In the genomic region with DNA sequence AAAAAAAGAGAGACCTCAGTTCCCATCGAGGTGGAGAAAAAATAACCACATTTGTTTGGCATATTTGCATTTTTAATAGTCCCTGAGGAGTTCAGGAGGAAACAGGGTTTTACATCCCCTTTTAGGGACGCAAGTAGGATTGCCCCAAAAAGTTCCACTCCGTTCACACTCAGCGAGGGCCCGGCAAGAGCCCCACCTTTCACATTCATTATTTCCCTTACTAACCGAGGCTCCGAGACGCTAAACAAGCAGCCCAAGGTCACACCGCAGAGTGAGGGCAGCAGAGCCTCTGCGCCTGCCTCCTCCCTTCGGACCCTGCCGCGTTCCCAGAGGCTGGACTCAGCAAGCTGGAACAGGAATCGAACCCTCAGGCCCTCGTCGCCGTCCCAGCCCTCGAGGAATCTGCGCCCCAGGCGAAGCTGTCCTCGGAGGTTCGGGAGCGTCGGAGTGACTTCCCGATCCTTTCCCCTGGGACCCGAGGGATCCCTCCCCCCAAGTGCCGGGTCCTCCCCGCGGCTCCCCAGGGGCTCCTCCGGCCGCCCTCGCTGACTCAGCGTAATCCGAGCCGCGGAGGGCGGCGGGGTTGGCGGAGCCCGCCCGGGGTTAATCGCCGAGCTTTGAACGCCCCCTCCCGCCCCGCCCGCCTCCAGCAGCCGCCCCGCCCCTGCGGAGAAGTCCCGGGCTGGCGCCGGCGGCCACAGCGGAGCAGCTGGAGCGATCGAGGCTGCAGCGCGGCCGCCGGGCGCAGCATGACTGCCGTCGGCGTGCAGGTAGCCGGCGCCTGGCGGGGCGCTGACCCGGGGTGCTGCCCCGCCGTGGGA, we compare ENCODE assay signal across 8 cellular contexts. TPM values are rescaled to one million over a fixed set of nuclear protein-coding genes. Genes with fewer than 3 reads are reported as not detected.
DNase-seq lines count a peak whose midpoint lies in the region; ATAC-seq and TF ChIP-seq lines count a peak whose summit lies in the region.

A gene with protein sequence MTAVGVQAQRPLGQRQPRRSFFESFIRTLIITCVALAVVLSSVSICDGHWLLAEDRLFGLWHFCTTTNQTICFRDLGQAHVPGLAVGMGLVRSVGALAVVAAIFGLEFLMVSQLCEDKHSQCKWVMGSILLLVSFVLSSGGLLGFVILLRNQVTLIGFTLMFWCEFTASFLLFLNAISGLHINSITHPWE (plus strand): TSS at position 700 of the 821 bp plus-strand sequence. CDS start 50 bp downstream, at position 750.

- intact Hi-C loops in testis (cut with DNase I; ENCODE audit: low total_unique reads), result no loop called here

- H3K9me3 Mint-ChIP-seq in memory B cell, result no peaks in the 10 kb centered on the region

- DNase-seq in NCI-H187 (lab: John Stamatoyannopoulos, UW) (peak; percentile 3 to 43), NCI-H187 treated with DMSO at 0.1 percent for 48 hours (lab: John Stamatoyannopoulos, UW) (no peak), OCI-M1 (lab: John Stamatoyannopoulos, UW) (peak; percentile 75), memory B cell (ENCODE audit: low spot score in 2 of 2) (peak in 1 of 2 donors; percentile 35), testis (peak; percentile 61)

- H3K9me3 ChIP-seq in ectodermal cell (ENCODE audit: control insufficient read depth, low read length), result no peaks in the 10 kb centered on the region
- H3K9me3 ChIP-seq in testis, result no peaks in the 10 kb centered on the region

- TF ChIP-seq CTCF in testis (IDR thresholded peaks at IDR 0.05), result no peak

- ATAC-seq in GM19438 (IDR thresholded peaks at IDR 0.05; ENCODE audit: low read depth, unreplicated experiment) (peak; percentile 73), HG03378 (IDR thresholded peaks at IDR 0.05; ENCODE audit: unreplicated experiment) (peak; percentile 77), memory B cell (ENCODE audit: low read depth) (peak; percentile 80)

- WGBS in ectodermal cell, 2 experiments, result 2% methylated on average over 72 of the region's 72 CpGs
- WGBS in testis, 2 donors, result 1 to 7% methylated on average over 8 to 66 of the region's 72 CpGs

- no peak for TF ChIP-seq POLR2A in testis (IDR thresholded peaks at IDR 0.05)

- peak within 1 kb of the TSS; percentile 72 for H3K4me3 Mint-ChIP-seq in memory B cell

- H3K36me3 ChIP-seq in ectodermal cell (ENCODE audit: control insufficient read depth, insufficient read depth, low read length) (no peaks in the 10 kb centered on the region), testis (ENCODE audit: low read depth, missing control alignments) (no peaks in the 10 kb centered on the region)

- H3K27ac ChIP-seq in ectodermal cell (ENCODE audit: insufficient read depth, low read depth, low read length, poor library complexity, severe bottlenecking), result peak within 1 kb of the TSS; percentile 32
- peak within 1 kb of the TSS; percentile 70 to 76 for H3K27ac ChIP-seq in testis

- no peak within 1 kb of the TSS for H3K27ac Mint-ChIP-seq in memory B cell

- no peaks in the 10 kb centered on the region for H3K36me3 Mint-ChIP-seq in memory B cell

- H3K27me3 ChIP-seq in ectodermal cell (ENCODE audit: control insufficient read depth, insufficient read depth, low read length, poor library complexity, severe bottlenecking) (peaks cover 25% of the 10 kb centered on the region), testis (no peaks in the 10 kb centered on the region)

- peaks cover 20% of the 10 kb centered on the region for H3K4me1 ChIP-seq in ectodermal cell (ENCODE audit: control insufficient read depth, insufficient read depth, low read length)
- H3K4me1 ChIP-seq in testis, result peaks cover 18% of the 10 kb centered on the region

- H3K4me3 ChIP-seq in ectodermal cell (ENCODE audit: insufficient read depth, low read depth, low read length), result peak within 1 kb of the TSS; percentile 36
- H3K4me3 ChIP-seq in testis, result peak within 1 kb of the TSS; percentile 63 to 64

- peaks cover 35% of the 10 kb centered on the region for H3K27me3 Mint-ChIP-seq in memory B cell

- peaks cover 7% of the 10 kb centered on the region for H3K4me1 Mint-ChIP-seq in memory B cell

RNA-seq across cellular contexts. Expression of the gene that starts here (rescaled TPM):
- 2.7 TPM for polyA plus RNA-seq in ectodermal cell (2013, experiment 1 of 4)
- polyA plus RNA-seq in ectodermal cell (2013, experiment 2 of 4), result 3.0 TPM
- 4.1 TPM for polyA plus RNA-seq in ectodermal cell (2013, experiment 3 of 4)
- polyA plus RNA-seq in ectodermal cell (2013, experiment 4 of 4), result 3.7 TPM
- 10 to 100 TPM in 1 of 2 donors, 1 to 10 TPM in 1; 7.0 to 14.2 TPM for total RNA-seq in testis
- polyA plus RNA-seq in testis (ENCODE audit: insufficient read depth, low read depth, low replicate concordance), result 9.0 TPM
